Comparison of ENCODE assay signal across 8 cellular contexts in the genomic region with DNA sequence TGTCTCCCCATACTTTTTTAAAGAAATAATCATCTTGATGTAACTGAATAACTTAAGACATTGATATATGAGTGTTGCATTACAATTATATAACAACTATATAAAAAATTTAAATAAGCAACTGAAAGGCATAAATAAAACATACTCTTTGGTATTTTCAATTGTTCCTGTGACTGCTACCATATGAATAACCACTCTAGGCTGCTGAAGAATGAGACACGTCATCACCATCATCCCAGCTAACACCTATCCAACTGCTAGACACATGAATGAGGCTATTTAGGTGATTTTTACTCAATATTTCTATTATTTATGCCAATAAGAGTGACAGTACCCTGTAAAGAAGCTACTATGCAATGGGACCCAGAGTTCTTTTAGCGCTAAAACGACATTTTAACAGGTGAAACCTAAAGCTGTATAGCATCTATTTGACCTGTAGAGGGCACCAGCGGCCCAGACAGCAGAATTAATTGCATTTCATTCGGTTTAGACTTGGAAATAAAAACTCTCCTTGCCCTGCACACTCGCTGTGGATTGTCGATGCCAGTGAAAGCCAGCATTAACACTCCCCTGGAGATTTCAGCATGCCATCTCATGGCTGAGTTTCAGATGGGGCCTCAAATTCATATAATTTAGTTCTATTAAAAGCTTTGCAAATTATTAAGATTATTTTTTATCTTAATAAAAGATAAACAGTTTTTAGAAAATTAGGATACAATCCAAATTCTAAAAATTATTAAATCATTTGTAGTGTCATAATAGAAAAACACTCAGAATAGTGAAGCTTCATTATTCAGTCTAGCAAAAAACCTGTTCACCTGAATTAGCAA.
DNase-seq lines count a peak whose midpoint lies in the region; ATAC-seq, FAIRE-seq and TF ChIP-seq lines count a peak whose summit lies in the region.

No MANE protein-coding gene starts in this region.

- peak; percentile 49 for DNase-seq in AG10803 (ENCODE audit: low read depth)
- DNase-seq in GM18507 (ENCODE audit: extremely low spot score, insufficient read length, low read depth), result no peak
- peak; percentile 72 for DNase-seq in NCI-H1105 (lab: John Stamatoyannopoulos, UW)
- DNase-seq in SK-MEL-5 (ENCODE audit: low read depth, low spot score), result peak; percentile 80
- DNase-seq in choroid plexus epithelial cell (ENCODE audit: low read depth), result peak; percentile 75
- DNase-seq in lower lobe of right lung, result peak; percentile 49
- DNase-seq in superior temporal gyrus (ENCODE audit: extremely low spot score), result peak; percentile 88

- H3K27me3 ChIP-seq in lower lobe of right lung (ENCODE audit: low read depth), result no peaks in the 10 kb centered on the region

- no peaks in the 10 kb centered on the region for H3K36me3 ChIP-seq in lower lobe of right lung

- no peak overlapping the region for H3K27ac ChIP-seq in lower lobe of right lung

- peak; percentile 73 for ATAC-seq in HG02852 (IDR thresholded peaks at IDR 0.05; ENCODE audit: unreplicated experiment)
- peak; percentile 76 to 86 for ATAC-seq in lower lobe of right lung

- H3K4me3 ChIP-seq in AG10803 (ENCODE audit: low read length) (no peak overlapping the region), choroid plexus epithelial cell (ENCODE audit: low read depth, low read length) (no peak overlapping the region), lower lobe of right lung (no peak overlapping the region)

- H3K4me1 ChIP-seq in lower lobe of right lung, result no peaks in the 10 kb centered on the region

- TF ChIP-seq CTCF in AG10803 (conservative IDR thresholded peaks at IDR 0.05; ENCODE audit: low read length) (peak; percentile 94), choroid plexus epithelial cell (conservative IDR thresholded peaks at IDR 0.05; ENCODE audit: low read depth, low read length) (peak; percentile 88), lower lobe of right lung (IDR thresholded peaks at IDR 0.05) (peak; percentile 90)

- intact Hi-C loops in lower lobe of right lung (cut with DNase I), result loop anchor here (10.0 kb wide), 1 partner anchor 220 kb away; no protein-coding TSS in a partner anchor

- peak; percentile 84 for FAIRE-seq in GM18507 (lab: Jason Lieb, UNC)

- H3K9me3 ChIP-seq in lower lobe of right lung, result no peaks in the 10 kb centered on the region

- in situ Hi-C loops in SK-MEL-5 (cut with HindIII; ENCODE audit: low pct_unique_long_range_greater_than_20kb, low sequenced_read_pairs), result no loop called here
